29 cellular contexts compared by ENCODE assay signal in genomic region chr13:99842379-99842778, GRCh38.
"Had no signal": no experiment of that assay in that cellular context is flagged by ENCODE, and none has a peak within 500 bp of the region (broad histone marks: within the 10 kb centered on the region; RNA-seq: fewer than 3 reads in every experiment).

No MANE protein-coding gene starts in this region.

- H2AFZ ChIP-seq: parathyroid adenoma had no signal

- H3K27me3 ChIP-seq: ovary, right lobe of liver, sigmoid colon, stomach, thyroid gland, tibial nerve, upper lobe of left lung, vagina had no signal

- H3K4me1 ChIP-seq: parathyroid adenoma, psoas muscle, right lobe of liver, sigmoid colon, stomach, thyroid gland, tibial nerve, upper lobe of left lung, vagina had no signal

- H3K27ac Mint-ChIP-seq: natural killer cell treated with Interleukin-12 subunit alpha and Interleukin-12 subunit beta and Interleukin-15 and Interleukin-18, amount 100 ng/mL, for 72 hours; nephron progenitor cell; progenitor cell of endocrine pancreas; stimulated activated effector memory CD8-positive, alpha-beta T cell treated with anti-CD3 and anti-CD28 coated beads, Interleukin-12 subunit alpha, Interleukin-12 subunit beta, amount 100 ng/mL, for 72 hours; stimulated activated naive B cell treated with anti-CD40 and anti-IgM and Interleukin-4, amounts not matched to agents 10 μg/mL and 1 μg/mL and 100 μg/mL, for 72 hours; stimulated activated naive CD8-positive, alpha-beta T cell treated with anti-CD3 and anti-CD28 coated beads, Interleukin-15, Interleukin-2, amounts not matched to agents 100 ng/mL and 50 ng/mL, for 24 hours had no signal

- H3K9me3 Mint-ChIP-seq: natural killer cell treated with Interleukin-12 subunit alpha and Interleukin-12 subunit beta and Interleukin-15 and Interleukin-18, amount 100 ng/mL, for 72 hours; neural crest cell; stimulated activated effector memory CD8-positive, alpha-beta T cell treated with anti-CD3 and anti-CD28 coated beads, Interleukin-12 subunit alpha, Interleukin-12 subunit beta, amount 100 ng/mL, for 72 hours; stimulated activated naive B cell treated with anti-CD40 and anti-IgM and Interleukin-4, amounts not matched to agents 10 μg/mL and 1 μg/mL and 100 μg/mL, for 72 hours; stimulated activated naive CD8-positive, alpha-beta T cell treated with anti-CD3 and anti-CD28 coated beads, Interleukin-15, Interleukin-2, amounts not matched to agents 100 ng/mL and 50 ng/mL, for 24 hours had no signal

- H3K9me3 ChIP-seq: ovary, psoas muscle, right lobe of liver, sigmoid colon, stomach, thoracic aorta, thyroid gland, tibial nerve, upper lobe of left lung, vagina had no signal

- ATAC-seq: natural killer cell treated with Interleukin-12 subunit alpha and Interleukin-12 subunit beta and Interleukin-15 and Interleukin-18, amount 100 ng/mL, for 72 hours; psoas muscle; right cardiac atrium; right lobe of liver; stimulated activated effector memory CD8-positive, alpha-beta T cell treated with anti-CD3 and anti-CD28 coated beads, Interleukin-12 subunit alpha, Interleukin-12 subunit beta, amount 100 ng/mL, for 72 hours; stimulated activated naive B cell treated with anti-CD40 and anti-IgM and Interleukin-4, amounts not matched to agents 10 μg/mL and 1 μg/mL and 100 μg/mL, for 72 hours had no signal

- H3K79me2 ChIP-seq: parathyroid adenoma had no signal

- H3K4me1 Mint-ChIP-seq: stimulated activated effector memory CD8-positive, alpha-beta T cell treated with anti-CD3 and anti-CD28 coated beads, Interleukin-12 subunit alpha, Interleukin-12 subunit beta, amount 100 ng/mL, for 72 hours; stimulated activated naive B cell treated with anti-CD40 and anti-IgM and Interleukin-4, amounts not matched to agents 10 μg/mL and 1 μg/mL and 100 μg/mL, for 72 hours had no signal

- DNase-seq: nephron progenitor cell; occipital lobe; ovary; posterior cingulate gyrus; psoas muscle; right cardiac atrium; right lobe of liver; sigmoid colon; small intestine; stimulated activated CD4-positive, alpha-beta T cell treated with anti-CD3 and anti-CD28 coated beads, Interleukin-15, amount 100 ng/mL, for 24 hours; stimulated activated CD4-positive, alpha-beta T cell treated with anti-CD3 and anti-CD28 coated beads, Interleukin-2, amount 100 ng/mL, for 24 hours; stimulated activated CD4-positive, alpha-beta T cell treated with anti-CD3 and anti-CD28 coated beads, Interleukin-2, amount 100 ng/mL, for 48 hours; stimulated activated CD4-positive, alpha-beta T cell treated with anti-CD3 and anti-CD28 coated beads, Interleukin-4, amount 100 ng/mL, for 24 hours; stimulated activated naive B cell treated with anti-CD40 and anti-IgM and Interleukin-4, amounts not matched to agents 10 μg/mL and 1 μg/mL and 100 μg/mL, for 72 hours; stimulated activated naive CD4-positive, alpha-beta T cell treated with Interleukin-2 at 50 U/mL for 16 hours; stomach; thyroid gland; trophoblast cell; upper lobe of left lung had no signal

- H3K27me3 Mint-ChIP-seq: stimulated activated naive B cell treated with anti-CD40 and anti-IgM and Interleukin-4, amounts not matched to agents 10 μg/mL and 1 μg/mL and 100 μg/mL, for 72 hours; stimulated activated naive CD8-positive, alpha-beta T cell treated with anti-CD3 and anti-CD28 coated beads, Interleukin-15, Interleukin-2, amounts not matched to agents 100 ng/mL and 50 ng/mL, for 24 hours had no signal

- H3K36me3 ChIP-seq: ovary, right lobe of liver, sigmoid colon, stomach, thoracic aorta, thyroid gland, tibial nerve, upper lobe of left lung, vagina had no signal

- H3K4me3 ChIP-seq: ovary, psoas muscle, right lobe of liver, sigmoid colon, stomach, thoracic aorta, thyroid gland, tibial nerve, upper lobe of left lung, vagina had no signal

- H3K36me3 Mint-ChIP-seq: natural killer cell treated with Interleukin-12 subunit alpha and Interleukin-12 subunit beta and Interleukin-15 and Interleukin-18, amount 100 ng/mL, for 72 hours had no signal

- H3K4me3 Mint-ChIP-seq: natural killer cell treated with Interleukin-12 subunit alpha and Interleukin-12 subunit beta and Interleukin-15 and Interleukin-18, amount 100 ng/mL, for 72 hours; nephron progenitor cell; neural crest cell; stimulated activated effector memory CD8-positive, alpha-beta T cell treated with anti-CD3 and anti-CD28 coated beads, Interleukin-12 subunit alpha, Interleukin-12 subunit beta, amount 100 ng/mL, for 72 hours; stimulated activated naive B cell treated with anti-CD40 and anti-IgM and Interleukin-4, amounts not matched to agents 10 μg/mL and 1 μg/mL and 100 μg/mL, for 72 hours; stimulated activated naive CD8-positive, alpha-beta T cell treated with anti-CD3 and anti-CD28 coated beads, Interleukin-15, Interleukin-2, amounts not matched to agents 100 ng/mL and 50 ng/mL, for 24 hours had no signal

- FAIRE-seq: small intestine, urothelium cell line had no signal

- H3K9ac ChIP-seq: parathyroid adenoma had no signal

- H3K27ac ChIP-seq: ovary, parathyroid adenoma, psoas muscle, right lobe of liver, sigmoid colon, stomach, thoracic aorta, thyroid gland, tibial nerve, upper lobe of left lung, vagina had no signal
